Comparison of ENCODE assay signal across 9 cellular contexts in the genomic region with DNA sequence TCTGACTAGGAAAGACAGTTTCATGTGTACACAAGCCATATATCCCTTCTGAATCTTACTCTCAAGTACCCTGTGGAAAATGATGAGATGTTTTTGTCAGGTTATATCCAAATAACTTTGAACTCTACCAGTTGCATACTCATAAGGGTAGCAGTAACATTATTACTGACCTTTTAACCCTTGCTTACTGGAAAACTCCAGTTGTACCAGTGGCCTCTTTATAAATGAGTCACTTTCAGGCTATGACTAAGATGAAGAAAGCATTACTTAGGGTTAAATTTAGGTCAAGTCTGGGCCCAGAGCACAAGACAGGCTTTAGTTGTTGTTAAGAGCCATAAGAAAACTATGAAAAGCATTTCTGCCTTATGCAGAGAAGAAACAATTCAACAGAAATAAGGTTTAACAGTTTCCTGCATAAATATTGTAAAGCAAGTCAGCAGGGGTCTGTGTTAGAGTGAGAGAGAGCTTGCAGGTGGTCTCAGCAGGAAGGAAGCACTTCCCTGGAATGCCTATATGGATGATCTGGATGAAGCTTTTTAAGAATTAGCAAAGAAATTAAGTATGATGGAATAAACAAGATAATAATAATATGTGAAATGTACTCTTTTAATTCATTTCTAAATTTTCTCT.
DNase-seq lines count a peak whose midpoint lies in the region; ATAC-seq and TF ChIP-seq lines count a peak whose summit lies in the region.
"Had no signal": no experiment of that assay in that cellular context is flagged by ENCODE, and none has a peak within 500 bp of the region (broad histone marks: within the 10 kb centered on the region; RNA-seq: fewer than 3 reads in every experiment).

No MANE protein-coding gene starts in this region.

- H4K20me1 ChIP-seq in DND-41 (ENCODE audit: insufficient read depth, low read length), result no peaks in the 10 kb centered on the region

- no peak for DNase-seq in DND-41
- DNase-seq in SW480 (ENCODE audit: low spot score), result peak; percentile 26
- DNase-seq in kidney epithelial cell (ENCODE audit: low read depth), result peak; percentile 61
- DNase-seq in HAP-1 (ENCODE audit: low spot score in 2 of 2), result no peak
- DNase-seq in left ventricle myocardium inferior, result no peak
- no peak for DNase-seq in NCI-H1417 treated with DMSO at 0.1 percent for 48 hours (lab: John Stamatoyannopoulos, UW)

- H3K36me3 ChIP-seq in DND-41 (ENCODE audit: insufficient read depth, low read length) (no peaks in the 10 kb centered on the region), kidney epithelial cell (ENCODE audit: control insufficient read depth, insufficient read depth, low read length) (no peaks in the 10 kb centered on the region), HAP-1 (replicated peaks) (no peaks in the 10 kb centered on the region), left ventricle myocardium inferior (no peaks in the 10 kb centered on the region)
- H3K36me3 ChIP-seq: SJCRH30 had no signal

- peak; percentile 62 for ATAC-seq in DND-41 (ENCODE audit: insufficient read depth, low read depth)
- ATAC-seq in GM19463 (IDR thresholded peaks at IDR 0.05; ENCODE audit: unreplicated experiment), result peak; percentile 99
- ATAC-seq in HG03439 (IDR thresholded peaks at IDR 0.05; ENCODE audit: unreplicated experiment), result peak; percentile 99

- H3K9ac ChIP-seq in DND-41 (ENCODE audit: low read depth, low read length), result 0 out of 2 replicates have a peak overlapping the region, but pooled peaks have one; percentile 17

- H3K4me1 ChIP-seq in DND-41 (ENCODE audit: insufficient read depth, low read length) (peaks cover 35% of the 10 kb centered on the region), HAP-1 (no peaks in the 10 kb centered on the region), left ventricle myocardium inferior (no peaks in the 10 kb centered on the region)

- intact Hi-C loops in left ventricle myocardium inferior (cut with micrococcal nuclease), result loop anchor here (5.0 to 10.0 kb wide), 2 partner anchors 360 to 608 kb away; no protein-coding TSS in a partner anchor

- H3K9me3 ChIP-seq in DND-41 (ENCODE audit: insufficient read depth, low read length, severe bottlenecking) (no peaks in the 10 kb centered on the region), HAP-1 (no peaks in the 10 kb centered on the region), left ventricle myocardium inferior (replicated peaks) (no peaks in the 10 kb centered on the region)
- H3K9me3 ChIP-seq: SJCRH30 had no signal

- no peak for TF ChIP-seq CTCF in DND-41 (IDR thresholded peaks at IDR 0.05; ENCODE audit: borderline replicate concordance, extremely low read depth, low read length, poor library complexity, severe bottlenecking)
- no peak for TF ChIP-seq CTCF in kidney epithelial cell (IDR thresholded peaks at IDR 0.05; ENCODE audit: insufficient read depth, low read length, poor library complexity, severe bottlenecking)
- no peak for TF ChIP-seq CTCF in left ventricle myocardium inferior (IDR thresholded peaks at IDR 0.05; ENCODE audit: borderline replicate concordance)

- H3K4me3 ChIP-seq in DND-41 (ENCODE audit: low read depth in 1 of 2, low read length in 2 of 2), result no peak overlapping the region
- no peak overlapping the region for H3K4me3 ChIP-seq in kidney epithelial cell (ENCODE audit: low read depth, low read length)
- H3K4me3 ChIP-seq in HAP-1, result no peak overlapping the region
- no peak overlapping the region for H3K4me3 ChIP-seq in left ventricle myocardium inferior
- H3K4me3 ChIP-seq: SJCRH30 had no signal

- H3K79me2 ChIP-seq in DND-41 (ENCODE audit: insufficient read depth, low read length), result no peaks in the 10 kb centered on the region

- 0 out of 2 replicates have a peak overlapping the region, but pooled peaks have one; percentile 9 for H3K4me2 ChIP-seq in DND-41 (ENCODE audit: insufficient read depth, low read length)

- H3K27me3 ChIP-seq in DND-41 (ENCODE audit: insufficient read depth, low read length, poor library complexity) (no peaks in the 10 kb centered on the region), kidney epithelial cell (ENCODE audit: control insufficient read depth, insufficient read depth, low read length) (no peaks in the 10 kb centered on the region), HAP-1 (ENCODE audit: low read depth) (no peaks in the 10 kb centered on the region), left ventricle myocardium inferior (ENCODE audit: low read depth) (no peaks in the 10 kb centered on the region)
- H3K27me3 ChIP-seq: SJCRH30 had no signal

- H2AFZ ChIP-seq in DND-41 (ENCODE audit: low read depth, low read length), result peak overlapping the region; percentile 52

- in situ Hi-C loops in HAP-1 (cut with MboI; ENCODE audit: low sequenced_read_pairs), result loop anchor here (25.0 kb wide), 1 partner anchor 355 kb away; the partner anchor contains the start of gene ITGA4

- H3K27ac ChIP-seq in DND-41 (ENCODE audit: low read length) (peak overlapping the region; percentile 72), left ventricle myocardium inferior (replicated peaks) (no peak overlapping the region)
- H3K27ac ChIP-seq: SJCRH30 had no signal

Comparison
In these comparisons a context has a peak if more than half of its experiments do, and no peak if none do; other contexts are left out.
1. DNase-seq: peak in SW480 (single experiment) and kidney epithelial cell (single experiment); none in DND-41 (single experiment), HAP-1 (0 of 2), left ventricle myocardium inferior (single experiment) and NCI-H1417 treated with DMSO at 0.1 percent for 48 hours (single experiment).
2. Peak in every context shown above with its lines, with median percentiles within 50 percentile points of each other: ATAC-seq.